8 cellular contexts compared by ENCODE assay signal in the genomic region with DNA sequence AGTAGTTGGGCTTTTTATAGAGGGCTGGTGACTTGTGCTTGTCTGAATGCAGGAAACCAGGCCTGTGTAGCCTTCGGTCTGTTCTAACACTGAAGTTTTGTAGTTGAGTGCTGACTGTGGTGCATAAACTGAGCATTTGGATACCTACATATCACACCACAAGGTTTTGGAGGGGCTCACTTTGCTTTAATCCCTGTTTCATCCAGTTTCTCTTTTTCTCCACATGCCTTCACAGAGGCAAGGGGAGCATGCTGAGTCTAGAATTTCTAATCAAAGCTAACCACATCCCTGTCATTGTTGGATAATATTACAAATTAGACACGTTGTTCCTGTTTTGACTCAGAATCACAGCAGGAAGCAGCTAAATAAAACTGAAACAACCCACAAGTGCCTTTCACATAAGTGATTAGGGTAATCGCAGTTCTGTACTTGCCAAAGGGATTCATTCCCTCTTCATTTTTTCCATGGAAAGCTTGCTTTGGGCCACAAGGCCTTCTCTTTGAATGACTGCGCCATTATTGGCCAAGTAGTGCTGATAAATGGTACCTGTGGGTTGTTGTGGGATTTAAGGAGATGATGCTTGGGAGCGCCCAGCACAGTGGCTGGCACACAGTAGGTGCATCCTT.
A peak's percentile ranks its signal among the peaks of the same experiment; 100 is the strongest.
DNase-seq lines count a peak whose midpoint lies in the region; ATAC-seq lines count a peak whose summit lies in the region.

No MANE protein-coding gene starts in this region.

- H3K27me3 Mint-ChIP-seq in activated naive CD4-positive, alpha-beta T cell treated with anti-CD3 and anti-CD28 coated beads, Interleukin-2, amount 50 U/mL, for 24 hours: no peaks in the 10 kb centered on the region
- no peaks in the 10 kb centered on the region for H3K27me3 Mint-ChIP-seq in memory B cell

- H3K4me3 Mint-ChIP-seq in activated naive CD4-positive, alpha-beta T cell treated with anti-CD3 and anti-CD28 coated beads, Interleukin-2, amount 50 U/mL, for 24 hours: peak overlapping the region; percentile 75
- peak overlapping the region; percentile 64 for H3K4me3 Mint-ChIP-seq in memory B cell

- no peak for DNase-seq in memory B cell (ENCODE audit: low spot score in 2 of 2)
- no peak for DNase-seq in NCI-H1930 (lab: John Stamatoyannopoulos, UW)
- no peak for DNase-seq in cerebellar nuclear complex (lab: John Stamatoyannopoulos, UW)
- no peak for DNase-seq in islet precursor cell

- ATAC-seq in GM19043 (IDR thresholded peaks at IDR 0.05; ENCODE audit: low read depth, unreplicated experiment) (peak; percentile 32), HG03565 (IDR thresholded peaks at IDR 0.05; ENCODE audit: unreplicated experiment) (peak; percentile 35), memory B cell (ENCODE audit: low read depth) (peak; percentile 63), HG03139 (IDR thresholded peaks at IDR 0.05; ENCODE audit: unreplicated experiment) (no peak)

- peaks cover 96% of the 10 kb centered on the region for H3K4me1 Mint-ChIP-seq in activated naive CD4-positive, alpha-beta T cell treated with anti-CD3 and anti-CD28 coated beads, Interleukin-2, amount 50 U/mL, for 24 hours
- peaks cover 58% of the 10 kb centered on the region for H3K4me1 Mint-ChIP-seq in memory B cell

- peak overlapping the region; percentile 96 for H3K27ac Mint-ChIP-seq in activated naive CD4-positive, alpha-beta T cell treated with anti-CD3 and anti-CD28 coated beads, Interleukin-2, amount 50 U/mL, for 24 hours
- peak overlapping the region; percentile 86 for H3K27ac Mint-ChIP-seq in memory B cell

- peaks cover 70% of the 10 kb centered on the region for H3K36me3 Mint-ChIP-seq in activated naive CD4-positive, alpha-beta T cell treated with anti-CD3 and anti-CD28 coated beads, Interleukin-2, amount 50 U/mL, for 24 hours
- H3K36me3 Mint-ChIP-seq in memory B cell: peaks cover 48% of the 10 kb centered on the region

- no peaks in the 10 kb centered on the region for H3K9me3 Mint-ChIP-seq in activated naive CD4-positive, alpha-beta T cell treated with anti-CD3 and anti-CD28 coated beads, Interleukin-2, amount 50 U/mL, for 24 hours
- no peaks in the 10 kb centered on the region for H3K9me3 Mint-ChIP-seq in memory B cell
